Comparison of ENCODE assay signal across 11 cellular contexts in genomic region chr2:28627722-28628480, GRCh38.
DNase-seq lines count a peak whose midpoint lies in the region; ATAC-seq, FAIRE-seq and TF ChIP-seq lines count a peak whose summit lies in the region.
"Had no signal": no experiment of that assay in that cellular context is flagged by ENCODE, and none has a peak within 500 bp of the region (broad histone marks: within the 10 kb centered on the region; RNA-seq: fewer than 3 reads in every experiment).

No MANE protein-coding gene starts in this region.

- H3K4me3 Mint-ChIP-seq in naive thymus-derived CD4-positive, alpha-beta T cell: peak overlapping the region in 5 of 10 donors; percentile 20 to 60 (median 25)
- H3K4me3 Mint-ChIP-seq: activated T-cell treated with anti-CD3 and anti-CD28 coated beads, Interleukin-2, amount 50 U/mL, for 72 hours had no signal

- no peaks in the 10 kb centered on the region for H3K9me3 ChIP-seq in Peyer's patch
- H3K9me3 ChIP-seq in H1 (ENCODE audit: insufficient read depth in 2 of 2, low read depth in 1 of 2, low read length in 1 of 2): no peaks in the 10 kb centered on the region
- no peaks in the 10 kb centered on the region for H3K9me3 ChIP-seq in naive thymus-derived CD4-positive, alpha-beta T cell (ENCODE audit: control insufficient read depth in 2 of 3, low read length in 3 of 3)

- no peak overlapping the region for H3K4me2 ChIP-seq in H1 (ENCODE audit: insufficient read depth in 1 of 2, low read depth in 2 of 2, low read length in 2 of 2)

- H2BK120ac ChIP-seq in H1 (replicated peaks; ENCODE audit: low read depth, low read length): no peak overlapping the region

- no peak overlapping the region for H3K4me3 ChIP-seq in Peyer's patch
- H3K4me3 ChIP-seq in H1 (ENCODE audit: extremely low read depth in 1 of 4, insufficient read depth in 2 of 4, low read depth in 3 of 4, low read length in 4 of 4): no peak overlapping the region
- H3K4me3 ChIP-seq in naive thymus-derived CD4-positive, alpha-beta T cell (ENCODE audit: low read length): no peak overlapping the region

- H3K27ac Mint-ChIP-seq in naive thymus-derived CD4-positive, alpha-beta T cell: peak overlapping the region in 8 of 9 donors; percentile 29 to 74 (median 58)
- H3K27ac Mint-ChIP-seq: activated T-cell treated with anti-CD3 and anti-CD28 coated beads, Interleukin-2, amount 50 U/mL, for 72 hours had no signal

- H3K27ac ChIP-seq in Peyer's patch: peak overlapping the region; percentile 57 to 91 (median 79)
- no peak overlapping the region; the same call in 1 of the 2 replicates for H3K27ac ChIP-seq in H1 (ENCODE audit: low read depth, low read length)
- H3K27ac ChIP-seq in naive thymus-derived CD4-positive, alpha-beta T cell (ENCODE audit: low read depth, low read length): no peak overlapping the region

- no peak overlapping the region for H3K14ac ChIP-seq in H1 (ENCODE audit: insufficient read length)

- H3K36me3 Mint-ChIP-seq in naive thymus-derived CD4-positive, alpha-beta T cell: peaks cover 0 to 4% (median 0%) of the 10 kb centered on the region in 5 donors

- peaks cover 0 to 53% (median 28%) of the 10 kb centered on the region in 7 donors for H3K4me1 Mint-ChIP-seq in naive thymus-derived CD4-positive, alpha-beta T cell

- peaks cover 0 to 6% (median 0%) of the 10 kb centered on the region in 11 donors for H3K9me3 Mint-ChIP-seq in naive thymus-derived CD4-positive, alpha-beta T cell
- H3K9me3 Mint-ChIP-seq: activated T-cell treated with anti-CD3 and anti-CD28 coated beads, Interleukin-2, amount 50 U/mL, for 72 hours had no signal

- H3K23me2 ChIP-seq in H1 (ENCODE audit: low read depth, low read length): no peaks in the 10 kb centered on the region

- H3K18ac ChIP-seq in H1 (ENCODE audit: extremely low read depth, low read length): no peak overlapping the region

- H3K79me1 ChIP-seq in H1 (ENCODE audit: low read depth, low read length): no peaks in the 10 kb centered on the region

- no peak overlapping the region for H3K56ac ChIP-seq in H1 (replicated peaks; ENCODE audit: insufficient read length, low read depth, low read length)

- TF ChIP-seq CTCF in Peyer's patch (IDR thresholded peaks at IDR 0.05): no peak
- no peak for TF ChIP-seq CTCF in H1 (IDR thresholded peaks at IDR 0.05; ENCODE audit: control extremely low read depth in 1 of 3, insufficient read depth in 1 of 3, low read depth in 1 of 3, low read length in 3 of 3)

- CTCF ChIA-PET in H1 (lab: Charles Lee; ENCODE audit: partially characterized antibody): no interaction called here
- CTCF ChIA-PET in naive thymus-derived CD4-positive, alpha-beta T cell (lab: Charles Lee): no interaction called here

- no peak overlapping the region for H4K5ac ChIP-seq in H1 (ENCODE audit: insufficient read length, low read depth, low read length)

- no peak overlapping the region for H2BK20ac ChIP-seq in H1 (ENCODE audit: low read length)

- intact Hi-C loops in naive thymus-derived CD4-positive, alpha-beta T cell (cut with micrococcal nuclease): loop anchor here in 1 of 2 donors (10.0 kb wide), 2 partner anchors 233 to 1517 kb away; partner anchors contain the start of genes FOSL2 and YPEL5

- H3K27me3 ChIP-seq in Peyer's patch (no peaks in the 10 kb centered on the region), H1 (replicated peaks in 1 of 4; ENCODE audit: control insufficient read depth in 3 of 4, extremely low read depth in 1 of 4, insufficient read depth in 3 of 4, low read length in 3 of 4) (no peaks in the 10 kb centered on the region)
- H3K27me3 ChIP-seq in naive thymus-derived CD4-positive, alpha-beta T cell (ENCODE audit: control insufficient read depth in 2 of 2, insufficient read depth in 2 of 2, low read length in 2 of 2): no peaks in the 10 kb centered on the region

- H3K79me2 ChIP-seq in H1 (ENCODE audit: control insufficient read depth in 1 of 2, insufficient read depth in 2 of 2, low read length in 2 of 2): no peaks in the 10 kb centered on the region

- no peak overlapping the region for H4K91ac ChIP-seq in H1 (replicated peaks; ENCODE audit: insufficient read length, low read length)

- no peak overlapping the region for H3K9ac ChIP-seq in H1 (replicated peaks in 1 of 4; ENCODE audit: extremely low read depth in 1 of 4, low read depth in 3 of 4, low read length in 3 of 4)

- H2BK5ac ChIP-seq in H1 (ENCODE audit: low read depth, low read length): no peak overlapping the region

- FAIRE-seq in H1 (lab: Jason Lieb, UNC): no peak
- FAIRE-seq: islet of Langerhans had no signal

- H2AK5ac ChIP-seq in H1 (ENCODE audit: low read depth, low read length): 0 out of 2 replicates have a peak overlapping the region, but pooled peaks have one; percentile 13

- WGBS in H1 (ENCODE audit: extremely low coverage in 1 of 2, insufficient coverage in 1 of 2, insufficient read length in 1 of 2, insufficient replicate concordance in 2 of 2, low coverage in 1 of 2, low lambda C conversion rate in 2 of 2, missing lambda C conversion rate in 1 of 2), 2 experiments: 91% methylated on average over 5 of the region's 5 CpGs; no CpG with 5 or more reads in 1 of the 2 experiments

- no peaks in the 10 kb centered on the region for H3K36me3 ChIP-seq in Peyer's patch
- no peaks in the 10 kb centered on the region for H3K36me3 ChIP-seq in H1 (ENCODE audit: control insufficient read depth in 2 of 4, insufficient read depth in 4 of 4, low read length in 3 of 4)
- no peaks in the 10 kb centered on the region for H3K36me3 ChIP-seq in naive thymus-derived CD4-positive, alpha-beta T cell (ENCODE audit: control insufficient read depth in 2 of 3, insufficient read depth in 3 of 3, low read length in 3 of 3)

- TF ChIP-seq EP300 in H1 (IDR thresholded peaks at IDR 0.05; ENCODE audit: borderline replicate concordance in 1 of 2, low read depth in 2 of 2, low read length in 2 of 2): no peak

- no peak overlapping the region for H3K23ac ChIP-seq in H1 (ENCODE audit: insufficient read length)

- DNase-seq in AG08396 (ENCODE audit: low spot score) (peak; percentile 33), Peyer's patch (no peak), H1 (ENCODE audit: low read depth in 1 of 2, low spot score in 2 of 2) (no peak), activated gamma-delta T cell treated with Interleukin-2 at 50 U/mL for 16 hours (no peak), hypothalamus (lab: John Stamatoyannopoulos, UW) (no peak)
- no peak for DNase-seq in naive thymus-derived CD4-positive, alpha-beta T cell
- DNase-seq: activated T-cell treated with anti-CD3 and anti-CD28 coated beads, Interleukin-2, amount 50 U/mL, for 72 hours; nucleus accumbens had no signal

- TF ChIP-seq POLR2A in Peyer's patch (IDR thresholded peaks at IDR 0.05): no peak
- no peak for TF ChIP-seq POLR2A in H1 (IDR thresholded peaks at IDR 0.05; ENCODE audit: control extremely low read depth in 1 of 2, low read depth in 2 of 2, low read length in 2 of 2)

- H3K4me1 ChIP-seq in Peyer's patch (peaks cover 5 to 38% (median 15%) of the 10 kb centered on the region in 4 donors), H1 (replicated peaks in 1 of 4; ENCODE audit: control insufficient read depth in 3 of 4, insufficient read depth in 4 of 4, low read length in 3 of 4) (peaks cover 2 to 10% (median 7%) of the 10 kb centered on the region in 4 experiments; a peak in 5 of 7 replicates)
- peaks cover 17 to 33% of the 10 kb centered on the region in 2 donors for H3K4me1 ChIP-seq in naive thymus-derived CD4-positive, alpha-beta T cell (ENCODE audit: control insufficient read depth in 2 of 2, insufficient read depth in 2 of 2, low read length in 2 of 2)

- no peaks in the 10 kb centered on the region for H4K20me1 ChIP-seq in H1 (replicated peaks in 1 of 2; ENCODE audit: control insufficient read depth in 1 of 2, insufficient read depth in 2 of 2, low read length in 2 of 2)

- H4K8ac ChIP-seq in H1 (ENCODE audit: extremely low read depth, insufficient read depth, low read length): no peak overlapping the region

- no peak for ATAC-seq in naive thymus-derived CD4-positive, alpha-beta T cell
- ATAC-seq in GM19455 (IDR thresholded peaks at IDR 0.05; ENCODE audit: unreplicated experiment) (no peak), HG03442 (IDR thresholded peaks at IDR 0.05; ENCODE audit: unreplicated experiment) (no peak)

- POLR2A ChIA-PET in H1 (lab: Charles Lee; ENCODE audit: partially characterized antibody): no interaction called here
- POLR2A ChIA-PET in naive thymus-derived CD4-positive, alpha-beta T cell (lab: Charles Lee): interaction anchor here (2.7 kb wide), 1 partner anchor 12 kb away, joined by 8 read pairs; no protein-coding TSS in a partner anchor

- TF ChIP-seq RAD21 in H1 (IDR thresholded peaks at IDR 0.05 in 1 of 2, conservative IDR thresholded peaks at IDR 0.05 in 1 of 2; ENCODE audit: low read depth in 2 of 2, low read length in 2 of 2): no peak

- H2BK12ac ChIP-seq in H1 (ENCODE audit: low read depth, low read length): 0 out of 2 replicates have a peak overlapping the region, but pooled peaks have one; percentile 27

- no peaks in the 10 kb centered on the region for H3K27me3 Mint-ChIP-seq in naive thymus-derived CD4-positive, alpha-beta T cell

- H2BK15ac ChIP-seq in H1 (ENCODE audit: low read length): peak overlapping the region; percentile 72; the same call in 1 of the 2 replicates

- H3K4ac ChIP-seq in H1 (replicated peaks; ENCODE audit: insufficient read length, low read depth, low read length): no peak overlapping the region

- no peak overlapping the region for H2AFZ ChIP-seq in H1 (ENCODE audit: low read length)

TF ChIP-seq in H1, 55 proteins besides CTCF, POLR2A, EP300 and RAD21:
- TF ChIP-seq TCF12 (IDR thresholded peaks at IDR 0.05; ENCODE audit: low read depth, low read length) (no peak), CTBP2 (IDR thresholded peaks at IDR 0.05; ENCODE audit: borderline replicate concordance, insufficient read depth, insufficient read length, low read length) (no peak), MAX (IDR thresholded peaks at IDR 0.05) (no peak)

Comparison
In these comparisons a context has a peak if more than half of its experiments do, and no peak if none do; other contexts are left out.
1. H3K27ac ChIP-seq: peak in Peyer's patch (4 of 4); none in H1 (single experiment) and naive thymus-derived CD4-positive, alpha-beta T cell (single experiment).